In the genomic region with DNA sequence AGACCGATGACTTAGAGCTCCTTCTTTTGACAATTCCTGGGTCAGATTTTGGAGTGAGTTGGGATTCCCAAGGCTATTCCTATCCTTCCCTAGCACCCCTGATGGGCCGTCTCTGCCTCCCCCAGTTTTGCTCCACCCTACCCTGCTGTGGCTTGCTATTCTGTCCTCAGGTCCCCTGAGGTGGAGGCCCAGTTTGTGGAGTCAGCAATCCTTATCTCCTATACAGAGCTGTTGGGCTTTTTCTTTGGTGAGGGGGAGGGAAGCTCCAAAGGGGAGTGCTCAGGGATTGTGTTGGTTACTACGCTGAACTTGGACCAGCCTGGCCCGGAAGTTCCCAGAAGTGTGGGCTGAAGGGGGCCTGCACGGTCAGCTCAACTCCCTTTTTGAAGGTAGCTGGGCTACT, we compare ENCODE assay signal across 17 cellular contexts. TPM values are rescaled to one million over a fixed set of nuclear protein-coding genes. Genes with fewer than 3 reads are reported as not detected.
DNase-seq lines count a peak whose midpoint lies in the region; ATAC-seq and TF ChIP-seq lines count a peak whose summit lies in the region.
"Had no signal": no experiment of that assay in that cellular context is flagged by ENCODE, and none has a peak within 500 bp of the region (broad histone marks: within the 10 kb centered on the region; RNA-seq: fewer than 3 reads in every experiment).

No MANE protein-coding gene starts in this region.

- no peak overlapping the region for H3K18ac ChIP-seq in IMR-90 (ENCODE audit: low read depth, low read length)

- H2AK5ac ChIP-seq in IMR-90 (ENCODE audit: low read depth, low read length) = no peak overlapping the region

- no peak overlapping the region for H3K4ac ChIP-seq in IMR-90 (ENCODE audit: low read depth, low read length)

- no peak for TF ChIP-seq POLR2A in IMR-90 (IDR thresholded peaks at IDR 0.05; ENCODE audit: low read depth, low read length)
- TF ChIP-seq POLR2A in sigmoid colon (IDR thresholded peaks at IDR 0.05) = no peak

- H3K36me3 ChIP-seq in IMR-90 (ENCODE audit: control insufficient read depth, insufficient read depth, low read length) (peaks cover 18% of the 10 kb centered on the region), sigmoid colon (peaks cover 0 to 31% (median 6%) of the 10 kb centered on the region in 4 donors)
- H3K36me3 ChIP-seq: thoracic aorta had no signal

- WGBS in IMR-90 (ENCODE audit: extremely low coverage in 2 of 2, insufficient read length in 1 of 2), 2 experiments = no CpG with 5 or more reads among the region's 5 CpGs
- WGBS in right cardiac atrium = 41% methylated on average over 5 of the region's 5 CpGs
- whole genome bisulfite sequencing in sigmoid colon, 2 donors = 86 to 89% methylated on average over 5 of the region's 5 CpGs

- H3K9ac ChIP-seq in IMR-90 (ENCODE audit: low read depth, low read length) = no peak overlapping the region

- no peak overlapping the region for H4K8ac ChIP-seq in IMR-90 (ENCODE audit: low read depth in 2 of 2, low read length in 2 of 2)

- intact Hi-C loops in IMR-90 (cut with micrococcal nuclease) (no loop called here), right cardiac atrium (cut with DNase I) (no loop called here), sigmoid colon (cut with DNase I) (loop anchor here (5.0 kb wide), 1 partner anchor 55 kb away; no protein-coding TSS in a partner anchor)

- H3K14ac ChIP-seq in IMR-90 (replicated peaks; ENCODE audit: low read depth, low read length) = no peak overlapping the region

- H3K9me1 ChIP-seq in IMR-90 (ENCODE audit: insufficient read depth, low read length) = peaks cover 32% of the 10 kb centered on the region

- no peak overlapping the region for H2AK9ac ChIP-seq in IMR-90 (replicated peaks; ENCODE audit: low read depth, low read length, poor library complexity)

- TF ChIP-seq RAD21 in IMR-90 (IDR thresholded peaks at IDR 0.05; ENCODE audit: low read length) = no peak

- no peak overlapping the region for H3K56ac ChIP-seq in IMR-90 (ENCODE audit: extremely low read depth, insufficient read depth, low read length)

- no peak overlapping the region for H4K5ac ChIP-seq in IMR-90 (ENCODE audit: low read depth, low read length)

- TF ChIP-seq CTCF in IMR-90 (conservative IDR thresholded peaks at IDR 0.05; ENCODE audit: low read depth, low read length) (no peak), sigmoid colon (IDR thresholded peaks at IDR 0.05) (no peak)

- H2BK20ac ChIP-seq in IMR-90 (ENCODE audit: low read depth, low read length) = no peak overlapping the region

- H2AFZ ChIP-seq in IMR-90 (replicated peaks; ENCODE audit: low read length, poor library complexity) = no peak overlapping the region

- H3K4me3 ChIP-seq in IMR-90 (ENCODE audit: insufficient read depth, low read depth, low read length) (no peak overlapping the region), right cardiac atrium (ENCODE audit: low read length) (no peak overlapping the region), sigmoid colon (no peak overlapping the region)
- H3K4me3 ChIP-seq: thoracic aorta had no signal

- CTCF ChIA-PET in IMR-90 (lab: Yijun Ruan, JAX) = interaction anchor here (1.6 kb wide), 1 partner anchor 18 kb away, joined by 10 read pairs; no protein-coding TSS in a partner anchor

- ATAC-seq in IMR-90 (ENCODE audit: low read depth) = no peak
- ATAC-seq in right cardiac atrium = peak; percentile 60 to 62
- ATAC-seq in HG03135 (IDR thresholded peaks at IDR 0.05; ENCODE audit: unreplicated experiment) = no peak
- no peak for ATAC-seq in HG03520 (IDR thresholded peaks at IDR 0.05; ENCODE audit: unreplicated experiment)
- ATAC-seq: foreskin keratinocyte, sciatic nerve had no signal

- no peak for TF ChIP-seq EP300 in sigmoid colon (IDR thresholded peaks at IDR 0.05)

- dilution Hi-C loops in IMR-90 (cut with HindIII; ENCODE audit: low sequenced_read_pairs, unreplicated experiment) = no loop called here

- H3K4me2 ChIP-seq in IMR-90 (ENCODE audit: low read depth, low read length) = peak overlapping the region; percentile 9; the same call in 1 of the 2 replicates

- DNase-seq in IMR-90 = no peak
- peak in 1 of 3 donors; percentile 52 for DNase-seq in right cardiac atrium
- DNase-seq in sigmoid colon = peak; percentile 54
- DNase-seq in kidney tubule cell (ENCODE audit: low spot score) = no peak
- DNase-seq: amniotic stem cell; foreskin keratinocyte; NCI-H1092 treated with DMSO at 0.1 percent for 48 hours; NCI-H82; stimulated activated CD4-positive, alpha-beta T cell treated with anti-CD3 and anti-CD28 coated beads, Interleukin-2, amount 100 ng/mL, for 48 hours; stimulated activated CD8-positive, alpha-beta memory T cell treated with anti-CD3 and anti-CD28 coated beads, Interleukin-4, amount 100 ng/mL, for 48 hours; SW 1271 had no signal

- H3K27me3 ChIP-seq in IMR-90 (ENCODE audit: control insufficient read depth, insufficient read depth, low read length) (no peaks in the 10 kb centered on the region), right cardiac atrium (ENCODE audit: control insufficient read depth, insufficient read depth) (no peaks in the 10 kb centered on the region), sigmoid colon (no peaks in the 10 kb centered on the region)
- H3K27me3 ChIP-seq: foreskin keratinocyte had no signal

- BruUV-seq in IMR-90 (replicated peaks; lab: Mats Ljungman, UMichigan) = no TSS peak

- H4K91ac ChIP-seq in IMR-90 (ENCODE audit: insufficient read depth, low read depth, low read length) = no peak overlapping the region

- H3K4me1 ChIP-seq in IMR-90 (ENCODE audit: control insufficient read depth, insufficient read depth, low read length) = peaks cover 16% of the 10 kb centered on the region
- H3K4me1 ChIP-seq in right cardiac atrium (ENCODE audit: control insufficient read depth, insufficient read depth, low read length) = peaks cover 9% of the 10 kb centered on the region
- peaks cover 0 to 5% (median 2%) of the 10 kb centered on the region in 4 donors for H3K4me1 ChIP-seq in sigmoid colon
- H3K4me1 ChIP-seq: foreskin keratinocyte had no signal

- H3K27ac ChIP-seq in IMR-90 (ENCODE audit: insufficient read depth, low read length) (no peak overlapping the region), right cardiac atrium (ENCODE audit: low read length) (no peak overlapping the region), sigmoid colon (no peak overlapping the region)
- H3K27ac ChIP-seq: C4-2B, foreskin keratinocyte, thoracic aorta, VCaP had no signal

- H2BK15ac ChIP-seq in IMR-90 (ENCODE audit: low read depth, low read length) = no peak overlapping the region

- POLR2A ChIA-PET in IMR-90 (lab: Charles Lee; ENCODE audit: unreplicated experiment) = interaction anchor here (0.6 to 0.7 kb wide), 2 partner anchors 13 to 311 kb away, joined by 3 to 13 read pairs; no protein-coding TSS in a partner anchor

- in situ Hi-C loops in IMR-90 (cut with MboI; ENCODE audit: low sequenced_read_pairs) = no loop called here

- no peak overlapping the region for H2BK120ac ChIP-seq in IMR-90 (ENCODE audit: low read depth, low read length)

- H3K79me1 ChIP-seq in IMR-90 (ENCODE audit: low read depth in 1 of 2, low read length in 2 of 2) = peaks cover 18 to 79% of the 10 kb centered on the region in 2 experiments

- peaks cover 100% of the 10 kb centered on the region for H4K20me1 ChIP-seq in IMR-90 (ENCODE audit: insufficient read depth, low read length)

- H3K9me3 ChIP-seq in IMR-90 (ENCODE audit: control insufficient read depth, insufficient read depth, low read length) (no peaks in the 10 kb centered on the region), right cardiac atrium (ENCODE audit: control insufficient read depth, low read length) (no peaks in the 10 kb centered on the region), sigmoid colon (no peaks in the 10 kb centered on the region)
- H3K9me3 ChIP-seq: thoracic aorta had no signal

- H3K23ac ChIP-seq in IMR-90 (ENCODE audit: low read depth, low read length) = no peak overlapping the region

- H2BK5ac ChIP-seq in IMR-90 (ENCODE audit: low read depth, low read length, poor library complexity, severe bottlenecking) = no peak overlapping the region

TF ChIP-seq in IMR-90, 13 proteins besides CTCF, POLR2A, EP300 and RAD21:
- TF ChIP-seq SMC3 (IDR thresholded peaks at IDR 0.05; ENCODE audit: low read depth, low read length) (no peak), MAFK (IDR thresholded peaks at IDR 0.05; ENCODE audit: low read depth, low read length) (peak; percentile 50), MXI1 (IDR thresholded peaks at IDR 0.05; ENCODE audit: borderline replicate concordance, low read depth, low read length) (no peak), CEBPB (IDR thresholded peaks at IDR 0.05; ENCODE audit: low read depth, low read length) (no peak), CHD1 (IDR thresholded peaks at IDR 0.05; ENCODE audit: low read depth, low read length) (no peak)

RNA-seq across cellular contexts. Expression of a gene that starts 7.6 kb away (rescaled TPM):
- total RNA-seq in IMR-90 (2012; rRNA removed) (8.1 and 10.2 TPM in 2 replicates), right cardiac atrium (1 to 10 TPM; 3.4 to 3.8 (median 3.6) TPM), sigmoid colon (1 to 10 TPM; 4.9 to 6.3 (median 5.9) TPM)
- polyA plus RNA-seq in IMR-90 (2012; rRNA removed) (20.9 and 21.7 TPM in 2 replicates), right cardiac atrium (3.1 TPM), sigmoid colon (10 to 100 TPM; 12.9 to 36.5 (median 16.8) TPM)
- 12.0 and 27.8 TPM in 2 replicates for polyA plus RNA-seq in IMR-90 (2012; cell fraction: cytosol; rRNA removed)
- polyA plus RNA-seq in IMR-90 (2012; cell fraction: nucleus; rRNA removed; ENCODE audit: low replicate concordance) = 32.4 and 50.9 TPM in 2 replicates

RNA-seq across cellular contexts. Expression of a gene that starts 31.0 kb away (rescaled TPM):
- 33.7 and 120 TPM in 2 replicates for total RNA-seq in IMR-90 (2012; rRNA removed)
- polyA plus RNA-seq in IMR-90 (2012; rRNA removed) = 105 and 143 TPM in 2 replicates
- 291 and 630 TPM in 2 replicates for polyA plus RNA-seq in IMR-90 (2012; cell fraction: cytosol; rRNA removed)
- polyA plus RNA-seq in IMR-90 (2012; cell fraction: nucleus; rRNA removed; ENCODE audit: low replicate concordance) = 54.6 and 152 TPM in 2 replicates
- total RNA-seq in right cardiac atrium = 100 to 1,000 TPM; 244 to 514 (median 404) TPM
- 1,557 TPM for polyA plus RNA-seq in right cardiac atrium
- total RNA-seq in sigmoid colon = 100 to 1,000 TPM; 167 to 260 (median 205) TPM
- polyA plus RNA-seq in sigmoid colon = 1,000 to 10,000 TPM in 1 of 3 donors, 100 to 1,000 TPM in 2; 663 to 1,120 (median 759) TPM

RNA-seq across cellular contexts. Expression of a gene that starts 34.1 kb away (rescaled TPM):
- total RNA-seq in IMR-90 (2012; rRNA removed) = 53.6 and 70.5 TPM in 2 replicates
- 77.0 and 81.0 TPM in 2 replicates for polyA plus RNA-seq in IMR-90 (2012; rRNA removed)
- 16.8 and 33.3 TPM in 2 replicates for polyA plus RNA-seq in IMR-90 (2012; cell fraction: cytosol; rRNA removed)
- 9.8 and 42.2 TPM in 2 replicates for polyA plus RNA-seq in IMR-90 (2012; cell fraction: nucleus; rRNA removed; ENCODE audit: low replicate concordance)
- 10 to 100 TPM; 63.4 to 71.6 (median 64.1) TPM for total RNA-seq in right cardiac atrium
- polyA plus RNA-seq in right cardiac atrium = 78.3 TPM
- 10 to 100 TPM; 87.8 to 94.3 (median 94.2) TPM for total RNA-seq in sigmoid colon
- 10 to 100 TPM; 64.5 to 79.3 (median 73.2) TPM for polyA plus RNA-seq in sigmoid colon

Comparison
In these comparisons a context has a peak if more than half of its experiments do, and no peak if none do; other contexts are left out.
1. ATAC-seq: peak in right cardiac atrium (2 of 2); none in IMR-90 (single experiment), HG03135 (single experiment) and HG03520 (single experiment).